In genomic region chr2:29485631-29486030, GRCh38 we compare ENCODE assay signal across 17 cellular contexts.
"Had no signal": no experiment of that assay in that cellular context is flagged by ENCODE, and none has a peak within 500 bp of the region (broad histone marks: within the 10 kb centered on the region; RNA-seq: fewer than 3 reads in every experiment).

No MANE protein-coding gene starts in this region.

- H3K4me3 ChIP-seq: mucosa of descending colon, stomach had no signal

- H3K27me3 ChIP-seq: neutrophil, stomach had no signal

- H3K9ac ChIP-seq: parathyroid adenoma had no signal

- DNase-seq: activated CD4-positive, alpha-beta T cell treated with anti-CD3 and anti-CD28 coated beads, Interleukin-2, amount 50 U/mL, for 4 hours; activated naive CD4-positive, alpha-beta T cell; activated naive CD8-positive, alpha-beta T cell treated with anti-CD3 and anti-CD28 coated beads for 36 hours; activated T-cell treated with anti-CD3 and anti-CD28 coated beads for 4 hours; amygdala; foreskin melanocyte; glutamatergic neuron; hippocampal formation; left ventricle myocardium superior; mucosa of descending colon; natural killer cell; stimulated activated CD4-positive, alpha-beta T cell treated with anti-CD3 and anti-CD28 coated beads, Interleukin-4, amount 100 ng/mL, for 24 hours; stomach had no signal

- H3K27ac ChIP-seq: neutrophil, parathyroid adenoma, stomach had no signal

- H3K79me2 ChIP-seq: parathyroid adenoma had no signal

- H3K36me3 ChIP-seq: neutrophil, stomach had no signal

- ATAC-seq: left ventricle myocardium superior; mucosa of descending colon; natural killer cell; sciatic nerve; stimulated activated effector memory CD8-positive, alpha-beta T cell treated with anti-CD3 and anti-CD28 coated beads, Interleukin-12 subunit alpha, Interleukin-12 subunit beta, amount 100 ng/mL, for 72 hours had no signal

- H3K9me3 ChIP-seq: mucosa of descending colon, neutrophil had no signal

- H2AFZ ChIP-seq: parathyroid adenoma had no signal

- H3K4me1 ChIP-seq: parathyroid adenoma had no signal
